ENCODE assay signal across 12 cellular contexts in genomic region chr2:149767516-149767974, GRCh38.
A peak's percentile ranks its signal among the peaks of the same experiment; 100 is the strongest.
DNase-seq lines count a peak whose midpoint lies in the region; FAIRE-seq and TF ChIP-seq lines count a peak whose summit lies in the region.
"Had no signal": no experiment of that assay in that cellular context is flagged by ENCODE, and none has a peak within 500 bp of the region (broad histone marks: within the 10 kb centered on the region; RNA-seq: fewer than 3 reads in every experiment).

No MANE protein-coding gene starts in this region.

- H3K4me3 Mint-ChIP-seq in nephron progenitor cell: no peak overlapping the region
- H3K4me3 Mint-ChIP-seq: activated T-cell treated with anti-CD3 and anti-CD28 coated beads, Interleukin-2, amount 50 U/mL, for 24 hours; CD4-positive, CD25-positive, alpha-beta regulatory T cell; central memory CD8-positive, alpha-beta T cell had no signal

- 68 to 85% (median 76%) methylated on average over 3 of the region's 3 CpGs for WGBS in spleen, 5 donors

- no peak for TF ChIP-seq POLR2A in spleen (IDR thresholded peaks at IDR 0.05)

- no peaks in the 10 kb centered on the region for H3K36me3 Mint-ChIP-seq in nephron progenitor cell (ENCODE audit: low read depth)
- H3K36me3 Mint-ChIP-seq: CD4-positive, CD25-positive, alpha-beta regulatory T cell had no signal

- H3K9me3 ChIP-seq in spleen: no peaks in the 10 kb centered on the region

- H3K9me3 Mint-ChIP-seq in nephron progenitor cell: no peaks in the 10 kb centered on the region
- H3K9me3 Mint-ChIP-seq: activated T-cell treated with anti-CD3 and anti-CD28 coated beads, Interleukin-2, amount 50 U/mL, for 24 hours; central memory CD8-positive, alpha-beta T cell had no signal

- no peak for FAIRE-seq in GM19239 (lab: Jason Lieb, UNC)

- no peaks in the 10 kb centered on the region for H3K36me3 ChIP-seq in spleen

- intact Hi-C loops in spleen (cut with DNase I; ENCODE audit: low total_unique reads): no loop called here

- TF ChIP-seq CTCF in AG10803 (conservative IDR thresholded peaks at IDR 0.05; ENCODE audit: low read length) (no peak), nephron progenitor cell (IDR thresholded peaks at IDR 0.05) (no peak), spleen (IDR thresholded peaks at IDR 0.05 in 8 of 11, conservative IDR thresholded peaks at IDR 0.05 in 3 of 11) (no peak)

- no peaks in the 10 kb centered on the region for H3K27me3 ChIP-seq in spleen (replicated peaks in 1 of 7)

- peak overlapping the region; percentile 22 for H3K27ac Mint-ChIP-seq in nephron progenitor cell
- H3K27ac Mint-ChIP-seq: activated T-cell treated with anti-CD3 and anti-CD28 coated beads, Interleukin-2, amount 50 U/mL, for 24 hours; CD4-positive, CD25-positive, alpha-beta regulatory T cell had no signal

- DNase-seq in AG10803 (ENCODE audit: low read depth): peak; percentile 74
- DNase-seq in NCI-H1105 treated with DMSO at 0.1 percent for 48 hours (lab: John Stamatoyannopoulos, UW): peak; percentile 34
- DNase-seq in dermis blood vessel endothelial cell: peak; percentile 41
- DNase-seq in nephron progenitor cell: no peak
- DNase-seq in NK-92 treated with Interleukin-12 subunit alpha and Interleukin-12 subunit beta, amount 100 ng/mL, for 24 hours (lab: John Stamatoyannopoulos, UW): no peak
- no peak for DNase-seq in GM19239 (ENCODE audit: insufficient read length, low spot score)
- no peak for DNase-seq in 8988T
- DNase-seq in spleen: no peak
- DNase-seq: activated T-cell treated with anti-CD3 and anti-CD28 coated beads, Interleukin-2, amount 50 U/mL, for 24 hours; CD4-positive, CD25-positive, alpha-beta regulatory T cell; occipital lobe had no signal

- H3K4me1 ChIP-seq in spleen: no peaks in the 10 kb centered on the region

- H3K27me3 Mint-ChIP-seq in nephron progenitor cell (ENCODE audit: low read depth, poor library complexity): no peaks in the 10 kb centered on the region
- H3K27me3 Mint-ChIP-seq: activated T-cell treated with anti-CD3 and anti-CD28 coated beads, Interleukin-2, amount 50 U/mL, for 24 hours; CD4-positive, CD25-positive, alpha-beta regulatory T cell; central memory CD8-positive, alpha-beta T cell had no signal

- H3K4me1 Mint-ChIP-seq in nephron progenitor cell: peaks cover 19% of the 10 kb centered on the region
- H3K4me1 Mint-ChIP-seq: CD4-positive, CD25-positive, alpha-beta regulatory T cell; central memory CD8-positive, alpha-beta T cell had no signal

- H3K27ac ChIP-seq in spleen: peak overlapping the region in 1 of 8 donors; percentile 20

- H3K4me3 ChIP-seq in AG10803 (ENCODE audit: low read length): no peak overlapping the region; the same call in 1 of the 2 replicates
- no peak overlapping the region for H3K4me3 ChIP-seq in spleen

Comparison
In these comparisons a context has a peak if more than half of its experiments do, and no peak if none do; other contexts are left out.
1. DNase-seq: peak in AG10803 (single experiment), NCI-H1105 treated with DMSO at 0.1 percent for 48 hours (single experiment) and dermis blood vessel endothelial cell (single experiment); none in nephron progenitor cell (single experiment), NK-92 treated with Interleukin-12 subunit alpha and Interleukin-12 subunit beta, amount 100 ng/mL, for 24 hours (single experiment), GM19239 (single experiment), 8988T (single experiment) and spleen (single experiment).